ENCODE assay signal across 17 cellular contexts in the genomic region with DNA sequence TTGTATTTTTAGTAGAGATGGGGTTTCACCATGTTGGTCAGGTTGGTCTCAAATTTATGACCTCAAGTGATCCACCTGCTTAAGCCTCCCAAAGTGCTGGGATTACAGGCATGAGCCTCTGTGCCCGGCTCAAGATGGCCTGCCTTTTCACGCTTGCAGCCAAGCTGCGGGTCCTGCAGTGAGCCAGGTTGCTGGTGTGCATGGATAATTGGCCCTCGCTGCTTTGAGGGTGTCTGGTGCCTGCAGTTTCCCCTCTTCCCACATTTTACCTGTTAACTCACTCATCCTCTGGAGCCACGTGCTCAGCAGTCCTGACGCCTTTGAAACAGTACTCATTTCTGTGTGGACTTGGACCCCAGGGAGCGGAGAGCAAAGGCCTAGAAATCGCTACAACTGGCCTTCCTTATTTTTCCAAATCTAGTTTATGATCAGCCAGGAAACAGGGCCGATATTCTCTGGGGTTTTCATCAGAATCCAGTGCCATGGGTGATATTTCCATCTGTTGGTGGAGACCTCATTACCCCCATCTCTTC. TPM values are rescaled to one million over a fixed set of nuclear protein-coding genes. Genes with fewer than 3 reads are reported as not detected.
DNase-seq lines count a peak whose midpoint lies in the region; ATAC-seq and TF ChIP-seq lines count a peak whose summit lies in the region.
"Had no signal": no experiment of that assay in that cellular context is flagged by ENCODE, and none has a peak within 500 bp of the region (broad histone marks: within the 10 kb centered on the region; RNA-seq: fewer than 3 reads in every experiment).

No MANE protein-coding gene starts in this region.

- no peak overlapping the region for H3K56ac ChIP-seq in H9 (ENCODE audit: insufficient read length, low read depth, low read length)

- no peaks in the 10 kb centered on the region for H3K27me3 Mint-ChIP-seq in activated CD8-positive, alpha-beta memory T cell treated with anti-CD3 and anti-CD28 coated beads, Interleukin-2, amount 10 ng/mL, durations not matched to agents 7 days and 5 days
- H3K27me3 Mint-ChIP-seq in H9 (ENCODE audit: low read depth) (no peaks in the 10 kb centered on the region), chondrocyte (ENCODE audit: low read depth) (no peaks in the 10 kb centered on the region)

- no peaks in the 10 kb centered on the region for H3K79me1 ChIP-seq in H9 (ENCODE audit: insufficient read depth, low read depth, low read length, poor library complexity, severe bottlenecking)

- no peak overlapping the region for H2BK120ac ChIP-seq in H9 (ENCODE audit: low read depth, low read length, poor library complexity, severe bottlenecking)

- no peak overlapping the region for H3K4ac ChIP-seq in H9 (ENCODE audit: low read depth, low read length)

- H3K23ac ChIP-seq in H9 (ENCODE audit: insufficient read length, low read depth, low read length): no peak overlapping the region

- ATAC-seq in activated CD8-positive, alpha-beta memory T cell treated with anti-CD3 and anti-CD28 coated beads, Interleukin-2, amount 10 ng/mL, durations not matched to agents 7 days and 5 days: no peak
- no peak for ATAC-seq in psoas muscle
- no peak for ATAC-seq in GM18502 (IDR thresholded peaks at IDR 0.05; ENCODE audit: poor library complexity, unreplicated experiment)
- ATAC-seq: heart right ventricle had no signal

- H3K27ac Mint-ChIP-seq in activated CD8-positive, alpha-beta memory T cell treated with anti-CD3 and anti-CD28 coated beads, Interleukin-2, amount 10 ng/mL, durations not matched to agents 7 days and 5 days: peak overlapping the region; percentile 21
- H3K27ac Mint-ChIP-seq in H9 (peak overlapping the region; percentile 2 to 49 (median 31); a peak in 3 of 7 replicates), chondrocyte (ENCODE audit: unreplicated experiment) (no peak overlapping the region)

- H3K9me3 Mint-ChIP-seq in activated CD8-positive, alpha-beta memory T cell treated with anti-CD3 and anti-CD28 coated beads, Interleukin-2, amount 10 ng/mL, durations not matched to agents 7 days and 5 days (ENCODE audit: low read depth): no peaks in the 10 kb centered on the region
- H3K9me3 Mint-ChIP-seq in H9: no peaks in the 10 kb centered on the region
- no peaks in the 10 kb centered on the region for H3K9me3 Mint-ChIP-seq in chondrocyte (ENCODE audit: low read depth)

- H4K8ac ChIP-seq in H9 (replicated peaks; ENCODE audit: insufficient read length, low read depth, low read length): no peak overlapping the region

- no peaks in the 10 kb centered on the region for H3K23me2 ChIP-seq in H9 (ENCODE audit: insufficient read length, low read depth, low read length, poor library complexity, severe bottlenecking)

- no CpG with 5 or more reads among the region's 9 CpGs for WGBS in H9 (ENCODE audit: extremely low coverage, insufficient read length, low lambda C conversion rate)
- 74 to 79% (median 74%) methylated on average over 9 of the region's 9 CpGs for WGBS in psoas muscle, 3 donors

- TF ChIP-seq POLR2A in breast epithelium (IDR thresholded peaks at IDR 0.05): no peak

- H4K5ac ChIP-seq in H9 (ENCODE audit: insufficient read length, low read depth, low read length): no peak overlapping the region

- H3K4me3 Mint-ChIP-seq in activated CD8-positive, alpha-beta memory T cell treated with anti-CD3 and anti-CD28 coated beads, Interleukin-2, amount 10 ng/mL, durations not matched to agents 7 days and 5 days: no peak overlapping the region
- H3K4me3 Mint-ChIP-seq in H9: no peak overlapping the region
- H3K4me3 Mint-ChIP-seq in chondrocyte (ENCODE audit: unreplicated experiment): no peak overlapping the region

- H4K91ac ChIP-seq in H9 (ENCODE audit: insufficient read length, low read depth, low read length): no peak overlapping the region

- no peak overlapping the region for H2AFZ ChIP-seq in H9 (ENCODE audit: low read length)

- H3K18ac ChIP-seq in H9 (ENCODE audit: insufficient read length, low read depth, low read length): no peak overlapping the region

- H3K9me3 ChIP-seq in H9 (ENCODE audit: control insufficient read depth, low read depth, low read length): no peaks in the 10 kb centered on the region
- no peaks in the 10 kb centered on the region for H3K9me3 ChIP-seq in psoas muscle
- H3K9me3 ChIP-seq in breast epithelium: no peaks in the 10 kb centered on the region
- H3K9me3 ChIP-seq: heart right ventricle, ovary, SJSA1 had no signal

- CTCF ChIA-PET in activated CD8-positive, alpha-beta memory T cell treated with anti-CD3 and anti-CD28 coated beads, Interleukin-2, amount 10 ng/mL, durations not matched to agents 7 days and 5 days (lab: Charles Lee): no interaction called here

- no peak overlapping the region for H2BK20ac ChIP-seq in H9 (ENCODE audit: low read depth, low read length, poor library complexity, severe bottlenecking)

- H3K27me3 ChIP-seq in H9 (ENCODE audit: insufficient read depth, low read length) (no peaks in the 10 kb centered on the region), psoas muscle (ENCODE audit: insufficient read depth in 3 of 3, low read length in 2 of 3) (no peaks in the 10 kb centered on the region), breast epithelium (no peaks in the 10 kb centered on the region)
- H3K27me3 ChIP-seq: heart right ventricle, ovary, SJSA1 had no signal

- peaks cover 4% of the 10 kb centered on the region; the same call in 1 of the 2 replicates for H3K4me1 ChIP-seq in H9 (ENCODE audit: insufficient read depth, low read length)
- H3K4me1 ChIP-seq in psoas muscle: peaks cover 46% of the 10 kb centered on the region
- peaks cover 0 to 5% of the 10 kb centered on the region in 2 donors for H3K4me1 ChIP-seq in breast epithelium
- H3K4me1 ChIP-seq: SJSA1 had no signal

- H3K27ac ChIP-seq in H9 (ENCODE audit: insufficient read length, low read depth, low read length) (no peak overlapping the region), psoas muscle (peak overlapping the region; percentile 49), breast epithelium (peak overlapping the region in 1 of 2 donors; percentile 16)
- H3K27ac ChIP-seq: SJSA1 had no signal

- H3K36me3 ChIP-seq in psoas muscle (ENCODE audit: insufficient read depth in 1 of 2, low read depth in 1 of 2): peaks cover 0 to 49% of the 10 kb centered on the region in 2 donors
- H3K36me3 ChIP-seq in breast epithelium: no peaks in the 10 kb centered on the region
- H3K36me3 ChIP-seq: ovary, SJSA1 had no signal

- peaks cover 24% of the 10 kb centered on the region for H3K36me3 Mint-ChIP-seq in activated CD8-positive, alpha-beta memory T cell treated with anti-CD3 and anti-CD28 coated beads, Interleukin-2, amount 10 ng/mL, durations not matched to agents 7 days and 5 days
- H3K36me3 Mint-ChIP-seq in H9 (ENCODE audit: insufficient read depth in 1 of 3, low read depth in 3 of 3): peaks cover 3 to 17% (median 15%) of the 10 kb centered on the region in 3 experiments; a peak in 5 of 7 replicates
- peaks cover 16% of the 10 kb centered on the region for H3K36me3 Mint-ChIP-seq in chondrocyte (ENCODE audit: low read depth)

- H3K14ac ChIP-seq in H9 (ENCODE audit: insufficient read depth, low read length): no peak overlapping the region

- TF ChIP-seq CTCF in H9 (conservative IDR thresholded peaks at IDR 0.05) (no peak), chondrocyte (IDR thresholded peaks at IDR 0.05) (no peak), psoas muscle (IDR thresholded peaks at IDR 0.05) (no peak), breast epithelium (IDR thresholded peaks at IDR 0.05) (no peak)

- H3K4me1 Mint-ChIP-seq in activated CD8-positive, alpha-beta memory T cell treated with anti-CD3 and anti-CD28 coated beads, Interleukin-2, amount 10 ng/mL, durations not matched to agents 7 days and 5 days: peaks cover 33% of the 10 kb centered on the region
- H3K4me1 Mint-ChIP-seq in H9 (peaks cover 13 to 16% of the 10 kb centered on the region in 2 experiments), chondrocyte (ENCODE audit: low read depth) (peaks cover 25% of the 10 kb centered on the region)

- no peak overlapping the region for H2BK15ac ChIP-seq in H9 (ENCODE audit: low read depth, low read length)

- intact Hi-C loops in psoas muscle (cut with DNase I): loop anchor here in 1 of 2 donors (5.0 kb wide), 1 partner anchor 36 kb away; no protein-coding TSS in a partner anchor
- intact Hi-C loops in breast epithelium (cut with DNase I; ENCODE audit: low total_unique reads): no loop called here

- H2AK5ac ChIP-seq in H9 (ENCODE audit: insufficient read length, low read length): no peak overlapping the region

- H3K9ac ChIP-seq in H9 (ENCODE audit: extremely low read depth, insufficient read length, low read length): no peak overlapping the region

- H2BK5ac ChIP-seq in H9 (ENCODE audit: insufficient read length, low read length): no peak overlapping the region

- no peaks in the 10 kb centered on the region for H3K79me2 ChIP-seq in H9 (ENCODE audit: insufficient read depth, low read length)

- no peak overlapping the region for H2BK12ac ChIP-seq in H9 (ENCODE audit: insufficient read length, low read depth, low read length)

- H3K4me3 ChIP-seq in psoas muscle: no peak overlapping the region
- H3K4me3 ChIP-seq in breast epithelium: no peak overlapping the region
- H3K4me3 ChIP-seq: heart right ventricle, ovary, SJSA1, smooth muscle cell had no signal

- no peak for DNase-seq in activated CD8-positive, alpha-beta memory T cell treated with anti-CD3 and anti-CD28 coated beads, Interleukin-2, amount 10 ng/mL, durations not matched to agents 7 days and 5 days
- no peak for DNase-seq in activated CD8-positive, alpha-beta memory T cell treated with anti-CD3 and anti-CD28 coated beads, Interleukin-2, amount 50 U/mL, for 48 hours
- DNase-seq in H9 (no peak), chondrocyte (ENCODE audit: low spot score) (peak; percentile 40), psoas muscle (peak in 1 of 2 donors; percentile 40), SHP77 (lab: John Stamatoyannopoulos, UW) (no peak), breast epithelium (ENCODE audit: low spot score in 2 of 2) (no peak)
- DNase-seq: activated effector memory CD4-positive, alpha-beta T cell treated with Interleukin-2 at 50 U/mL for 16 hours; heart right ventricle; NCI-H2107; NCI-H748 treated with DMSO at 0.1 percent for 48 hours; substantia nigra; T1000 had no signal

- no peaks in the 10 kb centered on the region for H4K20me1 ChIP-seq in H9 (ENCODE audit: control insufficient read depth, insufficient read depth, insufficient read length)

- no peak overlapping the region for H3T11ph ChIP-seq in H9 (ENCODE audit: low read length)

- H3K4me2 ChIP-seq in H9 (ENCODE audit: insufficient read depth, insufficient read length, low read length): no peak overlapping the region
- H3K4me2 ChIP-seq: smooth muscle cell had no signal

RNA-seq across cellular contexts. Expression of a gene that starts 42.2 kb away (rescaled TPM):
- 10 to 100 TPM; 21.4 to 23.3 TPM for total RNA-seq in activated CD8-positive, alpha-beta memory T cell treated with anti-CD3 and anti-CD28 coated beads, Interleukin-2, amount 10 ng/mL, durations not matched to agents 7 days and 5 days
- total RNA-seq in H9 (2021) (13.5 and 16.1 TPM in 2 replicates), chondrocyte (35.9 to 40.0 TPM (median 37.7 TPM) in 3 replicates), psoas muscle (10 to 100 TPM; 24.9 to 36.2 (median 27.0) TPM), breast epithelium (10 to 100 TPM; 46.9 to 71.7 (median 59.5) TPM)
- polyA plus RNA-seq in psoas muscle: 10 to 100 TPM in 2 of 3 donors, 1 to 10 TPM in 1; 7.6 to 33.7 (median 18.2) TPM
